In genomic region chr12:132610896-132611602, GRCh38 we compare ENCODE assay signal across 15 cellular contexts. TPM values are rescaled to one million over a fixed set of nuclear protein-coding genes. Genes with fewer than 3 reads are reported as not detected.
DNase-seq lines count a peak whose midpoint lies in the region; TF ChIP-seq lines count a peak whose summit lies in the region.
"Had no signal": no experiment of that assay in that cellular context is flagged by ENCODE, and none has a peak within 500 bp of the region (broad histone marks: within the 10 kb centered on the region; RNA-seq: fewer than 3 reads in every experiment).

No MANE protein-coding gene starts in this region.

- H3K27me3 ChIP-seq in BLaER1 treated with 17β-estradiol and CSF1 and Interleukin-3, amounts not matched to agents 10 nM and 100 nM, result peaks cover 28 to 63% (median 47%) of the 10 kb centered on the region in 11 experiments
- H3K27me3 ChIP-seq in neuronal stem cell (ENCODE audit: control insufficient read depth in 3 of 3, insufficient read depth in 3 of 3, low read depth in 1 of 3, low read length in 3 of 3), result peaks cover 8 to 57% (median 29%) of the 10 kb centered on the region in 3 experiments
- peaks cover 26% of the 10 kb centered on the region for H3K27me3 ChIP-seq in CD8-positive, alpha-beta memory T cell (ENCODE audit: insufficient read depth, low read length, poor library complexity, severe bottlenecking)

- no CpG with 5 or more reads among the region's 32 CpGs for WGBS in neuronal stem cell (ENCODE audit: extremely low coverage in 2 of 2, insufficient read length in 2 of 2, insufficient replicate concordance in 1 of 2), 2 donors

- peaks cover 31 to 57% of the 10 kb centered on the region in 2 donors for H3K27me3 Mint-ChIP-seq in CD8-positive, alpha-beta memory T cell

- H2BK5ac ChIP-seq in neuronal stem cell (ENCODE audit: low read length), result no peak overlapping the region

- peak overlapping the region; percentile 65 for H4K8ac ChIP-seq in neuronal stem cell (ENCODE audit: low read depth, low read length)

- no peak overlapping the region for H3K27ac ChIP-seq in BLaER1 treated with 17β-estradiol and CSF1 and Interleukin-3, amounts not matched to agents 10 nM and 100 nM
- no peak overlapping the region for H3K27ac ChIP-seq in coronary artery
- H3K27ac ChIP-seq in neuronal stem cell (replicated peaks; ENCODE audit: low read length), result no peak overlapping the region
- H3K27ac ChIP-seq in CD8-positive, alpha-beta memory T cell (ENCODE audit: low read depth, low read length), result no peak overlapping the region

- peaks cover 14 to 17% (median 16%) of the 10 kb centered on the region in 11 experiments for H3K9me3 ChIP-seq in BLaER1 treated with 17β-estradiol and CSF1 and Interleukin-3, amounts not matched to agents 10 nM and 100 nM (replicated peaks in 1 of 11)
- H3K9me3 ChIP-seq in neuronal stem cell (replicated peaks in 1 of 2; ENCODE audit: control insufficient read depth in 2 of 2, insufficient read depth in 1 of 2, low read depth in 1 of 2, low read length in 2 of 2), result peaks cover 7 to 18% of the 10 kb centered on the region in 2 donors
- H3K9me3 ChIP-seq in CD8-positive, alpha-beta memory T cell (ENCODE audit: low read length), result no peaks in the 10 kb centered on the region

- H3K36me3 ChIP-seq in BLaER1 treated with 17β-estradiol and CSF1 and Interleukin-3, amounts not matched to agents 10 nM and 100 nM, result no peaks in the 10 kb centered on the region
- no peaks in the 10 kb centered on the region for H3K36me3 ChIP-seq in neuronal stem cell (replicated peaks in 1 of 2; ENCODE audit: control insufficient read depth in 2 of 2, insufficient read depth in 2 of 2, low read length in 2 of 2)
- H3K36me3 ChIP-seq in CD8-positive, alpha-beta memory T cell (ENCODE audit: insufficient read depth, low read length), result no peaks in the 10 kb centered on the region

- no peak overlapping the region for H3K27ac Mint-ChIP-seq in CD8-positive, alpha-beta memory T cell
- H3K27ac Mint-ChIP-seq: GM23338 had no signal

- peaks cover 13 to 36% (median 26%) of the 10 kb centered on the region in 10 experiments for H3K4me1 ChIP-seq in BLaER1 treated with 17β-estradiol and CSF1 and Interleukin-3, amounts not matched to agents 10 nM and 100 nM
- peaks cover 5 to 17% of the 10 kb centered on the region in 2 donors for H3K4me1 ChIP-seq in neuronal stem cell (ENCODE audit: control insufficient read depth in 2 of 2, insufficient read depth in 1 of 2, low read depth in 1 of 2, low read length in 2 of 2)
- no peaks in the 10 kb centered on the region for H3K4me1 ChIP-seq in CD8-positive, alpha-beta memory T cell (ENCODE audit: insufficient read depth, low read length)

- H3K4me1 Mint-ChIP-seq in CD8-positive, alpha-beta memory T cell, result peaks cover 6 to 12% (median 8%) of the 10 kb centered on the region in 3 donors
- H3K4me1 Mint-ChIP-seq: GM23338 had no signal

- peaks cover 0 to 5% (median 3%) of the 10 kb centered on the region in 5 donors for H3K9me3 Mint-ChIP-seq in CD8-positive, alpha-beta memory T cell

- peak overlapping the region; percentile 78 to 95 (median 84) for H3K4me2 ChIP-seq in BLaER1 treated with 17β-estradiol and CSF1 and Interleukin-3, amounts not matched to agents 10 nM and 100 nM
- H3K4me2 ChIP-seq in neuronal stem cell (ENCODE audit: insufficient read depth, low read length, poor library complexity, severe bottlenecking), result no peak overlapping the region
- H3K4me2 ChIP-seq: GM23338 had no signal

- no peak overlapping the region for H2AFZ ChIP-seq in neuronal stem cell (ENCODE audit: low read length)

- peak overlapping the region; percentile 93 for H2BK15ac ChIP-seq in neuronal stem cell (ENCODE audit: low read length)

- H2BK120ac ChIP-seq in neuronal stem cell (ENCODE audit: low read depth, low read length), result no peak overlapping the region

- H3K23ac ChIP-seq in neuronal stem cell (ENCODE audit: low read depth, low read length, poor library complexity), result no peak overlapping the region

- H3K4me3 ChIP-seq in BLaER1 treated with 17β-estradiol and CSF1 and Interleukin-3, amounts not matched to agents 10 nM and 100 nM, result peak overlapping the region in 6 of 10 experiments; percentile 23 to 58 (median 38); a peak in 6 of 20 replicates
- H3K4me3 ChIP-seq in coronary artery (no peak overlapping the region), neuronal stem cell (ENCODE audit: low read length in 2 of 2) (no peak overlapping the region)
- no peak overlapping the region for H3K4me3 ChIP-seq in CD8-positive, alpha-beta memory T cell (ENCODE audit: low read length)
- H3K4me3 ChIP-seq: GM23338, K562 had no signal

- peaks cover 0 to 6% (median 0%) of the 10 kb centered on the region in 11 experiments; a peak in 1 of 22 replicates for H4K20me1 ChIP-seq in BLaER1 treated with 17β-estradiol and CSF1 and Interleukin-3, amounts not matched to agents 10 nM and 100 nM

- peak overlapping the region; percentile 56 for H3K14ac ChIP-seq in neuronal stem cell (ENCODE audit: low read length)

- H3K9ac ChIP-seq in BLaER1 treated with 17β-estradiol and CSF1 and Interleukin-3, amounts not matched to agents 10 nM and 100 nM, result 0 out of 22 replicates have a peak overlapping the region, but pooled peaks of 1 of the 11 experiments have one; percentile 33
- H3K9ac ChIP-seq in neuronal stem cell (ENCODE audit: low read depth, low read length, poor library complexity), result no peak overlapping the region

- peak overlapping the region; percentile 84 for H3K4ac ChIP-seq in neuronal stem cell (ENCODE audit: low read length)

- POLR2A ChIA-PET in CD8-positive, alpha-beta memory T cell (lab: Charles Lee), result interaction anchor here (0.6 kb wide), 1 partner anchor 305 kb away, joined by 3 read pairs; no protein-coding TSS in a partner anchor

- no peak overlapping the region for H2BK12ac ChIP-seq in neuronal stem cell (ENCODE audit: low read length)

- H3K4me3 Mint-ChIP-seq in CD8-positive, alpha-beta memory T cell, result peak overlapping the region in 1 of 7 donors; percentile 61
- H3K4me3 Mint-ChIP-seq: GM23338 had no signal

- H4K91ac ChIP-seq in neuronal stem cell (ENCODE audit: low read depth, low read length, poor library complexity), result peak overlapping the region; percentile 53

- no peak for TF ChIP-seq CTCF in coronary artery (IDR thresholded peaks at IDR 0.05)

- no peaks in the 10 kb centered on the region for H3K79me1 ChIP-seq in neuronal stem cell (ENCODE audit: low read depth, low read length)

- H3K36me3 Mint-ChIP-seq in CD8-positive, alpha-beta memory T cell, result no peaks in the 10 kb centered on the region
- H3K36me3 Mint-ChIP-seq: CD4-positive, CD25-positive, alpha-beta regulatory T cell had no signal

- peak overlapping the region; percentile 71 for H3K18ac ChIP-seq in neuronal stem cell (ENCODE audit: low read length)

- peak; percentile 34 for DNase-seq in NCI-H146 (lab: John Stamatoyannopoulos, UW)
- no peak for DNase-seq in NCI-H146 treated with DMSO at 0.1 percent for 48 hours (lab: John Stamatoyannopoulos, UW; ENCODE audit: unreplicated experiment)
- DNase-seq in coronary artery (ENCODE audit: low spot score), result peak; percentile 50
- DNase-seq in neuronal stem cell (ENCODE audit: low spot score), result no peak
- no peak for DNase-seq in CD8-positive, alpha-beta memory T cell
- no peak for DNase-seq in activated CD8-positive, alpha-beta memory T cell treated with anti-CD3 and anti-CD28 coated beads, Interleukin-2, amount 50 U/mL, for 4 hours
- no peak for DNase-seq in GF-D8 (lab: John Stamatoyannopoulos, UW)
- DNase-seq: Calu3; CD4-positive, CD25-positive, alpha-beta regulatory T cell; NCI-H187 treated with DMSO at 0.1 percent for 48 hours; NK-92 treated with Interleukin-12 subunit alpha and Interleukin-12 subunit beta, amount 100 ng/mL, for 24 hours; RPMI8226 had no signal

- H2AK5ac ChIP-seq in neuronal stem cell (ENCODE audit: low read depth, low read length), result peak overlapping the region; percentile 81

- CTCF ChIA-PET in CD8-positive, alpha-beta memory T cell (lab: Charles Lee), result interaction anchor here (0.8 to 2.2 kb wide), 3 partner anchors 10 to 392 kb away, joined by 3 to 5 read pairs (median 3); no protein-coding TSS in a partner anchor

RNA-seq across cellular contexts. Expression of gene LRCOL1, which starts 0.7 kb away (rescaled TPM):
- 0.46 TPM for polyA plus RNA-seq in neuronal stem cell (2013, experiment 1 of 2)
- 0.55 TPM for polyA plus RNA-seq in neuronal stem cell (2013, experiment 2 of 2)
- not detected for total RNA-seq in CD8-positive, alpha-beta memory T cell
- not detected for polyA plus RNA-seq in CD8-positive, alpha-beta memory T cell
- total RNA-seq: Calu3; CD4-positive, CD25-positive, alpha-beta regulatory T cell; K562 had no signal
- polyA plus RNA-seq: CD4-positive, CD25-positive, alpha-beta regulatory T cell; GM23338; K562 had no signal

RNA-seq across cellular contexts. Expression of gene P2RX2, which starts 7.5 kb away (rescaled TPM):
- polyA plus RNA-seq in neuronal stem cell (2013, experiment 1 of 2), result 0.14 TPM
- polyA plus RNA-seq in neuronal stem cell (2013, experiment 2 of 2), result 0.11 TPM
- not detected for total RNA-seq in CD8-positive, alpha-beta memory T cell
- polyA plus RNA-seq in CD8-positive, alpha-beta memory T cell, result not detected
- total RNA-seq: Calu3; CD4-positive, CD25-positive, alpha-beta regulatory T cell; K562 had no signal
- polyA plus RNA-seq: CD4-positive, CD25-positive, alpha-beta regulatory T cell; K562 had no signal

Comparison
In these comparisons a context has a peak if more than half of its experiments do, and no peak if none do; other contexts are left out.
1. DNase-seq: peak in NCI-H146 (single experiment) and coronary artery (single experiment); none in NCI-H146 treated with DMSO at 0.1 percent for 48 hours (single experiment), neuronal stem cell (single experiment), CD8-positive, alpha-beta memory T cell (0 of 5), activated CD8-positive, alpha-beta memory T cell treated with anti-CD3 and anti-CD28 coated beads, Interleukin-2, amount 50 U/mL, for 4 hours (single experiment) and GF-D8 (single experiment).
2. H3K4me3 ChIP-seq: peak in BLaER1 treated with 17β-estradiol and CSF1 and Interleukin-3, amounts not matched to agents 10 nM and 100 nM (6 of 10); none in coronary artery (single experiment), neuronal stem cell (0 of 2) and CD8-positive, alpha-beta memory T cell (single experiment).